In the genomic region with DNA sequence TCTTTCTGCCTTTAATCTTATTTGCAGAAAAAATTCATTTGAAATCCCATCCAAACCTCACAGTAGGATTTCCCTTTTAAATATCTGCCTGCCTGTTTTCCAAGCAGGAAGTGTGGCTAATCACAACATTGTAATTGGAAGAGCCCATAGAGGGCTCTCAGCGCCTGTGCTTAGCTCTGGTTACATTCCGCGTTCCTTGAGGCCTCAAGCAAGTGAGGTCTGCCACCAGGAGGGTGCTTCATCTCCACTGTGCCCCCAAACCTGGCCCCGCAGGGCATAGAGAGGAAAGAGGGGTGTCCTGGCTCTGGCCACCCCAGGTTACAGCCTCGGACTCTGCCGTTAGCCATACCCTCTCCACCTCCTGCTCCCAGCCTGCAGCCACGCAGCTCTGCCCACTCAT, we compare ENCODE assay signal across 10 cellular contexts.
DNase-seq lines count a peak whose midpoint lies in the region; ATAC-seq and TF ChIP-seq lines count a peak whose summit lies in the region.
"Had no signal": no experiment of that assay in that cellular context is flagged by ENCODE, and none has a peak within 500 bp of the region (broad histone marks: within the 10 kb centered on the region; RNA-seq: fewer than 3 reads in every experiment).

No MANE protein-coding gene starts in this region.

- intact Hi-C loops in Right ventricle myocardium superior (cut with DNase I) (no loop called here), aorta (cut with DNase I) (loop anchor here in 1 of 2 donors (10.0 kb wide), 1 partner anchor 346 kb away; no protein-coding TSS in a partner anchor)

- H3K9me3 ChIP-seq in right atrium auricular region (no peaks in the 10 kb centered on the region), aorta (ENCODE audit: control insufficient read depth, low read length) (no peaks in the 10 kb centered on the region)

- H3K36me3 ChIP-seq in right atrium auricular region (no peaks in the 10 kb centered on the region), aorta (ENCODE audit: control insufficient read depth in 1 of 2, insufficient read depth in 2 of 2, low read length in 1 of 2) (no peaks in the 10 kb centered on the region)

- H3K4me3 ChIP-seq in right atrium auricular region (no peak overlapping the region), choroid plexus epithelial cell (ENCODE audit: low read depth, low read length) (no peak overlapping the region), aorta (ENCODE audit: low read length in 2 of 2) (no peak overlapping the region)

- H3K4me1 ChIP-seq in right atrium auricular region: peaks cover 0 to 6% of the 10 kb centered on the region in 2 donors
- no peaks in the 10 kb centered on the region for H3K4me1 ChIP-seq in aorta (ENCODE audit: control insufficient read depth in 1 of 2, insufficient read depth in 2 of 2, low read length in 2 of 2)

- TF ChIP-seq CTCF in right atrium auricular region (IDR thresholded peaks at IDR 0.05) (peak in 1 of 2 donors; percentile 38), choroid plexus epithelial cell (conservative IDR thresholded peaks at IDR 0.05; ENCODE audit: low read depth, low read length) (peak; percentile 47)

- WGBS in aorta, 2 donors: 17 to 32% methylated on average over 7 of the region's 7 CpGs

- DNase-seq in Right ventricle myocardium superior: no peak
- no peak for DNase-seq in right atrium auricular region (ENCODE audit: low spot score)
- DNase-seq in choroid plexus epithelial cell (ENCODE audit: low read depth): peak; percentile 60
- DNase-seq in kidney tubule cell (ENCODE audit: low spot score): peak; percentile 9
- no peak for DNase-seq in aorta
- no peak for DNase-seq in activated T-cell treated with anti-CD3 and anti-CD28 coated beads, Interleukin-2, amount 50 U/mL, for 48 hours
- no peak for DNase-seq in GM19238 (ENCODE audit: insufficient read length, low spot score)
- no peak for DNase-seq in HT-29 (ENCODE audit: low spot score)
- DNase-seq: amniotic stem cell had no signal

- H3K27ac ChIP-seq in right atrium auricular region (no peak overlapping the region), aorta (ENCODE audit: low read depth in 1 of 2, low read length in 2 of 2) (no peak overlapping the region)

- no peaks in the 10 kb centered on the region for H3K27me3 ChIP-seq in right atrium auricular region
- H3K27me3 ChIP-seq in aorta (ENCODE audit: control insufficient read depth in 1 of 2, insufficient read depth in 2 of 2, low read length in 1 of 2): no peaks in the 10 kb centered on the region

- ATAC-seq in Right ventricle myocardium superior (ENCODE audit: poor library complexity) (peak; percentile 72), aorta (ENCODE audit: low FRiP score) (peak; percentile 61)
- ATAC-seq: activated CD4-positive, CD25-positive, alpha-beta regulatory T cell treated with anti-CD3 and anti-CD28 coated beads, Interleukin-2, amount 50 U/mL, for 24 hours had no signal

Comparison
In these comparisons a context has a peak if more than half of its experiments do, and no peak if none do; other contexts are left out.
1. DNase-seq: peak in choroid plexus epithelial cell (single experiment) and kidney tubule cell (single experiment); none in Right ventricle myocardium superior (single experiment), right atrium auricular region (single experiment), aorta (0 of 2), activated T-cell treated with anti-CD3 and anti-CD28 coated beads, Interleukin-2, amount 50 U/mL, for 48 hours (0 of 2), GM19238 (single experiment) and HT-29 (single experiment).